1 cellular context compared by ENCODE assay signal in the genomic region with DNA sequence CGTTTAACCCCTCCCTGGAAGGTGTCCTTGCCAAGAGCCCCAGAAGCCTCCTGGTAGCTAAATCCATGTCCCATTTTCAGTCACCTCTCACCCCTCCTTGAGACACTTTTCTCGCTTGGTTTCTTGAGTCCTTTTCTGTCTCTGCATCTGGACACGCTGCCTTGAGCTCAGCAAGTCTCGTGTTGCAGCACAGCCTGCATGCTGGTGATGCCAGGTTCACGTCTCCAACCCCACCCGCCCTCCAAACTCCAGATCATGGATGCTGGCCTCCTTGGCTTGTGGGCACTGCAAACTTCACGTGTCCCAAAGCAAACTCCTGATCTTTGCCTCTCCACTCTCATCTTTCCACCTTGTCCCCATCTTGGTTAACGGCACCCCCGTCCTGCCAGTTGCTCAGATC.
TF ChIP-seq lines count a peak whose summit lies in the region.

No MANE protein-coding gene starts in this region.

TF ChIP-seq in WTC11, 78 proteins besides CTCF, POLR2A, EP300 and RAD21 (continued from another document):
- TF ChIP-seq, protein P1, sequence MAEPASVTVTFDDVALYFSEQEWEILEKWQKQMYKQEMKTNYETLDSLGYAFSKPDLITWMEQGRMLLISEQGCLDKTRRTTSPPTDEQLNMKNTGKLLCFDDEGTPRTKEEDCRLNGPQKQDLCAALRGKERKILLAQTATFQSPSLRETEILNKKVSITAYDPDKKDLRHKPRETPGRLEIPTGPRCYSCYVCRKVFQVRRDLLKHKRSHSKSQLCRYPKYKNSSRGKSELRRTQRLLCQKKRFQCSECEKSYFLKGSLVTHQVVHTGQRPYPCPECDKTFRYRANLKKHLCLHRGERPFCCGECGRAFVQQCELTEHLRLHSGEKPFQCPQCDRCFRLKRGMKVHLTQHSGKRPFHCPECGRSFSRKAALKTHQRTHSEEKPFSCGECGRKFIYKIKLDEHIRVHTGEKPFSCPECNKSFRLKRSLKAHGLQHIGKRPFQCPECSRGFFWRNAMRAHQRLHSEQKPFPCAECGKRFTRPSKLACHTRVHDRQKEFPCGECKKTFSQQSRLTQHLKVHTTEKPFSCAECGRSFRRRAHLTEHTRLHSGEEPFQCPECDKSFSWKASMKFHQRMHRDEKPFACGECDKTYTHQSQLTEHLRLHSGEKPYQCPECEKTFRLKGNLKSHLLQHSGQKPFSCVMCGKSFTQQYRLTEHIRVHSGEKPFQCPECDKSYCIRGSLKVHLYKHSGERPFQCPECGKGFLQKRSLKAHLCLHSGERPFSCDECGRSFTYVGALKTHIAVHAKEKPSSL (CRISPR knock-in tag; conservative IDR thresholded peaks at IDR 0.05): no peak
- no peak for TF ChIP-seq FOXP1 (CRISPR knock-in tag; IDR thresholded peaks at IDR 0.05; ENCODE audit: borderline replicate concordance)
- TF ChIP-seq NFYB (CRISPR knock-in tag; conservative IDR thresholded peaks at IDR 0.05; ENCODE audit: low read depth): no peak
- TF ChIP-seq, protein P2, sequence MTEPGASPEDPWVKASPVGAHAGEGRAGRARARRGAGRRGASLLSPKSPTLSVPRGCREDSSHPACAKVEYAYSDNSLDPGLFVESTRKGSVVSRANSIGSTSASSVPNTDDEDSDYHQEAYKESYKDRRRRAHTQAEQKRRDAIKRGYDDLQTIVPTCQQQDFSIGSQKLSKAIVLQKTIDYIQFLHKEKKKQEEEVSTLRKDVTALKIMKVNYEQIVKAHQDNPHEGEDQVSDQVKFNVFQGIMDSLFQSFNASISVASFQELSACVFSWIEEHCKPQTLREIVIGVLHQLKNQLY (CRISPR knock-in tag; IDR thresholded peaks at IDR 0.05): no peak
- no peak for TF ChIP-seq SOX15 (CRISPR knock-in tag; IDR thresholded peaks at IDR 0.05)
